ENCODE assay signal across 8 cellular contexts in the genomic region with DNA sequence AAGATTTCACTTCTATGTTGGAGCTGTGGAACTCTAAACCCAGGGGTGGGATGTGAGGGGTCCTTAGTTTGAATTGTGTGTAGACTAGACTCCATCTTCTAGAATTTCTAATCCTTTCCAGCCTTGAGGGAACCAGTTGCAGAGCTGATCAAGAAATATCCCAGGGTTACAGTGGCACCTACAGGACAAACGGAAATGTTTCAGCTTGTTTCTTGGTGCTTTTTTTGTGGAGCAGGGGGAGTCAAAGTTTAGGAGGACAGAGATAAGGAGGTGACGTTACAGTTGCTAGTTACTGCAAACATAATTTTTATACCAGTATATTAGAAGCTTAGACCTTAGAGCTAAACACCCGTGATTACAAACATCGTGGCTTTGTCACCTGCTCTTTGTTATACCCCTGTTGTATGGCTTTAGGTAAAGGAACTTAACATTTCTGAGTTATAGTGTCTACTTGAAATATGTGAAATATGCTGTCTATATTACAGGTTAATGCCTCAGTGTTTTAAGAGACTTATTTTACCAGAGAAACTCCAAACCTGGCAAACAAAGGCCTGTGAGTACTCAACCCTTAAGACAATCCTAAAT.
DNase-seq lines count a peak whose midpoint lies in the region; ATAC-seq, FAIRE-seq and TF ChIP-seq lines count a peak whose summit lies in the region.

No MANE protein-coding gene starts in this region.

- 20 to 24% methylated on average over 4 of the region's 4 CpGs for WGBS in aorta, 2 donors

- ATAC-seq in aorta (ENCODE audit: low FRiP score) (no peak), HG02610 (IDR thresholded peaks at IDR 0.05; ENCODE audit: unreplicated experiment) (no peak)
- ATAC-seq in activated CD4-positive, alpha-beta T cell treated with anti-CD3 and anti-CD28 coated beads for 36 hours = no peak

- H3K9me3 Mint-ChIP-seq in HFFc6 = no peaks in the 10 kb centered on the region
- H3K9me3 Mint-ChIP-seq in activated CD4-positive, alpha-beta T cell treated with anti-CD3 and anti-CD28 coated beads for 36 hours (ENCODE audit: low read depth) = no peaks in the 10 kb centered on the region

- H3K9me1 ChIP-seq in endothelial cell of umbilical vein (replicated peaks; ENCODE audit: control insufficient read depth, extremely low read depth, insufficient read depth, low read length) = no peaks in the 10 kb centered on the region

- no peaks in the 10 kb centered on the region for H3K9me3 ChIP-seq in NT2/D1 (ENCODE audit: insufficient read depth, low read length)
- no peaks in the 10 kb centered on the region for H3K9me3 ChIP-seq in endothelial cell of umbilical vein (replicated peaks; ENCODE audit: control insufficient read depth, insufficient read depth, low read length)
- H3K9me3 ChIP-seq in neuron (ENCODE audit: low read length) = no peaks in the 10 kb centered on the region
- no peaks in the 10 kb centered on the region for H3K9me3 ChIP-seq in aorta (ENCODE audit: control insufficient read depth, low read length)

- H3K27me3 ChIP-seq in NT2/D1 (ENCODE audit: insufficient read depth, insufficient read length) (no peaks in the 10 kb centered on the region), endothelial cell of umbilical vein (ENCODE audit: control insufficient read depth in 2 of 2, insufficient read depth in 2 of 2, low read length in 2 of 2) (peaks cover 0 to 2% of the 10 kb centered on the region in 2 experiments), neuron (ENCODE audit: insufficient read depth, low read length) (no peaks in the 10 kb centered on the region), aorta (ENCODE audit: control insufficient read depth in 1 of 2, insufficient read depth in 2 of 2, low read length in 1 of 2) (no peaks in the 10 kb centered on the region)

- H3K4me3 ChIP-seq in NT2/D1 (ENCODE audit: insufficient read length, low read depth) (no peak overlapping the region), endothelial cell of umbilical vein (replicated peaks in 1 of 3; ENCODE audit: insufficient read depth in 1 of 3, low read depth in 1 of 3, low read length in 3 of 3) (no peak overlapping the region), neuron (ENCODE audit: low read length) (no peak overlapping the region), aorta (ENCODE audit: low read length in 2 of 2) (no peak overlapping the region)

- CTCF ChIA-PET in endothelial cell of umbilical vein (lab: Charles Lee) = interaction anchor here (0.7 to 8.3 kb wide), 13 partner anchors 9 to 1972 kb away, joined by 3 to 917 read pairs (median 5); no protein-coding TSS in a partner anchor
- CTCF ChIA-PET in activated CD4-positive, alpha-beta T cell treated with anti-CD3 and anti-CD28 coated beads for 36 hours (lab: Charles Lee) = interaction anchor here (1.0 to 7.0 kb wide), 8 partner anchors 18 to 208 kb away, joined by 3 to 36 read pairs (median 4); no protein-coding TSS in a partner anchor

- H3K79me2 ChIP-seq in endothelial cell of umbilical vein (ENCODE audit: control insufficient read depth, insufficient read depth, low read length) = no peaks in the 10 kb centered on the region

- H3K4me1 Mint-ChIP-seq in HFFc6 (ENCODE audit: low read depth) = peaks cover 10% of the 10 kb centered on the region; the same call in 1 of the 2 replicates
- H3K4me1 Mint-ChIP-seq in activated CD4-positive, alpha-beta T cell treated with anti-CD3 and anti-CD28 coated beads for 36 hours = peaks cover 3% of the 10 kb centered on the region

- dilution Hi-C loops in endothelial cell of umbilical vein (cut with MboI; ENCODE audit: extremely low pct_ligation_motif_present, low sequenced_read_pairs) = no loop called here

- H3K9ac ChIP-seq in NT2/D1 (ENCODE audit: insufficient read length, low read depth) = no peak overlapping the region
- H3K9ac ChIP-seq in endothelial cell of umbilical vein (replicated peaks; ENCODE audit: extremely low read depth, insufficient read depth, low read length) = no peak overlapping the region

- H2AFZ ChIP-seq in endothelial cell of umbilical vein (ENCODE audit: low read depth, low read length) (no peak overlapping the region), neuron (ENCODE audit: low read depth, low read length) (peak overlapping the region; percentile 52)

- no peak for DNase-seq in D721Med (ENCODE audit: insufficient read length, low spot score)
- peak; percentile 41 for DNase-seq in HFFc6
- DNase-seq in NT2/D1 (ENCODE audit: low read depth, low spot score) = peak; percentile 39
- peak; percentile 29 for DNase-seq in endothelial cell of umbilical vein (ENCODE audit: low read depth, low spot score)
- no peak for DNase-seq in aorta
- DNase-seq in activated CD4-positive, alpha-beta T cell treated with anti-CD3 and anti-CD28 coated beads for 36 hours = no peak

- no peak overlapping the region for H3K4me3 Mint-ChIP-seq in HFFc6
- no peak overlapping the region for H3K4me3 Mint-ChIP-seq in activated CD4-positive, alpha-beta T cell treated with anti-CD3 and anti-CD28 coated beads for 36 hours

- H3K36me3 Mint-ChIP-seq in HFFc6 (ENCODE audit: low read depth) = no peaks in the 10 kb centered on the region
- no peaks in the 10 kb centered on the region for H3K36me3 Mint-ChIP-seq in activated CD4-positive, alpha-beta T cell treated with anti-CD3 and anti-CD28 coated beads for 36 hours (ENCODE audit: low read depth)

- no peaks in the 10 kb centered on the region for H4K20me1 ChIP-seq in endothelial cell of umbilical vein (replicated peaks; ENCODE audit: control insufficient read depth, extremely low read depth, insufficient read depth, low read length)

- FAIRE-seq in D721Med (lab: Jason Lieb, UNC) (peak; percentile 91), endothelial cell of umbilical vein (lab: Jason Lieb, UNC) (peak; percentile 88)

- H3K4me1 ChIP-seq in NT2/D1 (ENCODE audit: insufficient read depth, insufficient read length) (no peaks in the 10 kb centered on the region), endothelial cell of umbilical vein (ENCODE audit: control insufficient read depth, extremely low read depth, insufficient read depth, low read length) (no peaks in the 10 kb centered on the region), neuron (ENCODE audit: insufficient read depth, low read length) (peaks cover 16% of the 10 kb centered on the region), aorta (ENCODE audit: control insufficient read depth in 1 of 2, insufficient read depth in 2 of 2, low read length in 2 of 2) (no peaks in the 10 kb centered on the region)

- H3K27ac ChIP-seq in endothelial cell of umbilical vein (ENCODE audit: insufficient read depth, low read depth, low read length) (no peak overlapping the region), aorta (ENCODE audit: low read depth in 1 of 2, low read length in 2 of 2) (no peak overlapping the region)

- no peak for TF ChIP-seq POLR2A in endothelial cell of umbilical vein (IDR thresholded peaks at IDR 0.05; ENCODE audit: low read depth, low read length)

- TF ChIP-seq CTCF in D721Med (IDR thresholded peaks at IDR 0.05; ENCODE audit: insufficient read depth, missing control alignments) = peak; percentile 50
- TF ChIP-seq CTCF in HFFc6 (IDR thresholded peaks at IDR 0.05) = peak; percentile 72
- peak; percentile 12 to 15 for TF ChIP-seq CTCF in endothelial cell of umbilical vein (IDR thresholded peaks at IDR 0.05; ENCODE audit: extremely low read depth in 1 of 2, insufficient read depth in 1 of 2, low read depth in 1 of 2, low read length in 2 of 2)

- POLR2A ChIA-PET in endothelial cell of umbilical vein (lab: Charles Lee) = no interaction called here
- POLR2A ChIA-PET in activated CD4-positive, alpha-beta T cell treated with anti-CD3 and anti-CD28 coated beads for 36 hours (lab: Charles Lee) = no interaction called here

- no peak overlapping the region for H3K4me2 ChIP-seq in endothelial cell of umbilical vein (ENCODE audit: insufficient read depth, low read length)

- intact Hi-C loops in endothelial cell of umbilical vein (cut with micrococcal nuclease) = no loop called here
- intact Hi-C loops in aorta (cut with DNase I) = loop anchor here (2.0 to 5.0 kb wide), 3 partner anchors 146 to 176 kb away; no protein-coding TSS in a partner anchor
- intact Hi-C loops in activated CD4-positive, alpha-beta T cell treated with anti-CD3 and anti-CD28 coated beads for 36 hours (cut with DNase I, micrococcal nuclease) = no loop called here

- H3K36me3 ChIP-seq in NT2/D1 (ENCODE audit: insufficient read depth, insufficient read length, low read length) (no peaks in the 10 kb centered on the region), endothelial cell of umbilical vein (ENCODE audit: control insufficient read depth in 2 of 2, extremely low read depth in 1 of 2, insufficient read depth in 2 of 2, low read length in 2 of 2) (no peaks in the 10 kb centered on the region), neuron (ENCODE audit: insufficient read depth, low read length) (no peaks in the 10 kb centered on the region), aorta (ENCODE audit: control insufficient read depth in 1 of 2, insufficient read depth in 2 of 2, low read length in 1 of 2) (no peaks in the 10 kb centered on the region)

- no peak overlapping the region for H3K27ac Mint-ChIP-seq in HFFc6
- H3K27ac Mint-ChIP-seq in activated CD4-positive, alpha-beta T cell treated with anti-CD3 and anti-CD28 coated beads for 36 hours = no peak overlapping the region

- H3K27me3 Mint-ChIP-seq in HFFc6 (ENCODE audit: insufficient read depth) = peaks cover 5% of the 10 kb centered on the region
- no peaks in the 10 kb centered on the region for H3K27me3 Mint-ChIP-seq in activated CD4-positive, alpha-beta T cell treated with anti-CD3 and anti-CD28 coated beads for 36 hours

- BruUV-seq in endothelial cell of umbilical vein (replicated peaks; lab: Mats Ljungman, UMichigan) = no TSS peak

TF ChIP-seq in endothelial cell of umbilical vein, 7 proteins besides CTCF, POLR2A, EP300 and RAD21:
- TF ChIP-seq MYC (IDR thresholded peaks at IDR 0.05; ENCODE audit: low read depth, low read length) (no peak), EZH2 (IDR thresholded peaks at IDR 0.05; ENCODE audit: borderline replicate concordance, low read depth, low read length, severe bottlenecking) (no peak), FOS (IDR thresholded peaks at IDR 0.05; ENCODE audit: borderline replicate concordance, insufficient read depth, low read length) (no peak), POLR2AphosphoS5 (IDR thresholded peaks at IDR 0.05; ENCODE audit: insufficient read depth, low read depth, low read length) (no peak), GATA2 (IDR thresholded peaks at IDR 0.05; ENCODE audit: insufficient read depth, insufficient read length, low read depth, low read length) (no peak), JUN (IDR thresholded peaks at IDR 0.05; ENCODE audit: borderline replicate concordance, insufficient read depth, insufficient read length, low read depth) (no peak)
- TF ChIP-seq, protein P1, sequence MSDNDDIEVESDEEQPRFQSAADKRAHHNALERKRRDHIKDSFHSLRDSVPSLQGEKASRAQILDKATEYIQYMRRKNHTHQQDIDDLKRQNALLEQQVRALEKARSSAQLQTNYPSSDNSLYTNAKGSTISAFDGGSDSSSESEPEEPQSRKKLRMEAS (IDR thresholded peaks at IDR 0.05; ENCODE audit: insufficient read depth, insufficient read length) = no peak

Comparison
In these comparisons a context has a peak if more than half of its experiments do, and no peak if none do; other contexts are left out.
1. DNase-seq: peak in HFFc6 (single experiment), NT2/D1 (single experiment) and endothelial cell of umbilical vein (single experiment); none in D721Med (single experiment), aorta (0 of 2) and activated CD4-positive, alpha-beta T cell treated with anti-CD3 and anti-CD28 coated beads for 36 hours (single experiment).
2. CTCF ChIP-seq: peak in every context shown above with its lines; median percentile 72 in HFFc6; 50 in D721Med; 14 in endothelial cell of umbilical vein.
3. intact Hi-C loops: an anchor here in aorta (2.0 to 5.0 kb wide); none called in endothelial cell of umbilical vein and activated CD4-positive, alpha-beta T cell treated with anti-CD3 and anti-CD28 coated beads for 36 hours.